Comparison of ENCODE assay signal across 24 cellular contexts in the genomic region with DNA sequence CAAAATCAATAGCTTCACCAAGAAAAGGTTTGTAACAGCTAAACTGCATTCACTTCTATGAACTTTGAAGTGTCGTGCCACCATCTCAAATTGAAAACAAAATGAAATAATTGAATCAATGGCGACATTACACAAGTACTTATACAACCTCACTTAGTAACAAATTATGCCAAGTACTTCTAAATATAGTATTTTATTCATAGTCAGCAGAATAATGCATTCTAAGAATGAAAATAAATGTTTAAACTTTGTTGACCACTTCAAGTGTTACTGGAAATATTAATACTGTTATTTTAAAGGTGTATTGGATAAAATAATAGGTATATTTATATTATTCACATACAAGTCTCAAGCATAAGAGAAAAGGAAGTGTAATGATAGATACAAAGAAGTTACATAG.
"Had no signal": no experiment of that assay in that cellular context is flagged by ENCODE, and none has a peak within 500 bp of the region (broad histone marks: within the 10 kb centered on the region; RNA-seq: fewer than 3 reads in every experiment).

No MANE protein-coding gene starts in this region.

- H3K27ac ChIP-seq: coronary artery, dorsolateral prefrontal cortex, esophagus muscularis mucosa, foreskin keratinocyte, gastrocnemius medialis, heart right ventricle, left lung, lower lobe of right lung had no signal

- H3K9me3 ChIP-seq: esophagus muscularis mucosa, gastrocnemius medialis had no signal

- H3K4me1 ChIP-seq: esophagus muscularis mucosa, foreskin keratinocyte, gastrocnemius medialis, heart right ventricle, left lung, lower lobe of right lung had no signal

- ATAC-seq: foreskin keratinocyte; gastrocnemius medialis; heart right ventricle; left lung; left ventricle myocardium superior; lower lobe of right lung; mucosa of descending colon; naive thymus-derived CD8-positive, alpha-beta T cell had no signal

- H3K27me3 ChIP-seq: dorsolateral prefrontal cortex, esophagus muscularis mucosa, foreskin keratinocyte, gastrocnemius medialis, heart right ventricle, left lung had no signal

- H3K4me3 ChIP-seq: coronary artery, dorsolateral prefrontal cortex, esophagus muscularis mucosa, gastrocnemius medialis, heart right ventricle, left lung, lower lobe of right lung, mucosa of descending colon had no signal

- DNase-seq: dermis blood vessel endothelial cell; dorsolateral prefrontal cortex; effector CD4-positive, alpha-beta T cell; effector memory CD4-positive, alpha-beta T cell; foreskin keratinocyte; gastrocnemius medialis; glutamatergic neuron; head of caudate nucleus; heart right ventricle; hippocampal formation; immature natural killer cell; islet precursor cell; kidney; kidney glomerular epithelial cell; left lung; left ventricle myocardium superior; lower lobe of right lung; mesenchymal stem cell; mucosa of descending colon; naive B cell; naive thymus-derived CD8-positive, alpha-beta T cell had no signal

- H3K36me3 ChIP-seq: esophagus muscularis mucosa, gastrocnemius medialis, heart right ventricle, left lung, lower lobe of right lung had no signal

- FAIRE-seq: endothelial cell of umbilical vein, kidney had no signal
